ENCODE assay signal across 11 cellular contexts in the genomic region with DNA sequence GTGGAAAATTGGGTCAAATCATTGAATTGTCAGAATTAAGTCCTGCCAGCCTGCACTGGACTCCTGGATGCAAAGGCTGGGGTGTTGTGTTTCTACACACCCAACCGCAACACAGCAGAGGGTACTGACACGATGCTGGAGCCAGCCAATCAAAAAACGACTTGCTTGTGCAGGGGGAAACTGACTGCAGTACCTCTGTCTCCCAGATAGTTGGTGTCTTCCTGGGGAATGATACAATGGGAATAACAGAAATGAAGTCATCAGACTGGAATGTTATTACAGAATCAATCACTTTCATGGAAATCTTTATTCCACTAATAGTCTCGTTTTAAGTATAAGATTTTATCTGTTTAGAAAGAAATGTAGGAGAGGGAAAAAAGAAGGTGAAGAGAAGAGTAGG.
DNase-seq lines count a peak whose midpoint lies in the region; ATAC-seq, FAIRE-seq and TF ChIP-seq lines count a peak whose summit lies in the region.
"Had no signal": no experiment of that assay in that cellular context is flagged by ENCODE, and none has a peak within 500 bp of the region (broad histone marks: within the 10 kb centered on the region; RNA-seq: fewer than 3 reads in every experiment).

No MANE protein-coding gene starts in this region.

- no peak overlapping the region for H4K5ac ChIP-seq in H1 (ENCODE audit: insufficient read length, low read depth, low read length)

- no peak overlapping the region for H2AK5ac ChIP-seq in H1 (ENCODE audit: low read depth, low read length)

- POLR2A ChIA-PET in H1 (lab: Charles Lee; ENCODE audit: partially characterized antibody), result no interaction called here

- CTCF ChIA-PET in H1 (lab: Charles Lee; ENCODE audit: partially characterized antibody), result interaction anchor here (0.8 kb wide), 1 partner anchor 665 kb away, joined by 3 read pairs; no protein-coding TSS in a partner anchor

- FAIRE-seq in H1 (lab: Jason Lieb, UNC), result no peak

- TF ChIP-seq CTCF in H1 (IDR thresholded peaks at IDR 0.05; ENCODE audit: control extremely low read depth in 1 of 3, insufficient read depth in 1 of 3, low read depth in 1 of 3, low read length in 3 of 3), result peak in 1 of 3 experiments; percentile 39; a peak in 1 of 4 replicates
- peak; percentile 19 for TF ChIP-seq CTCF in neural cell (IDR thresholded peaks at IDR 0.05; ENCODE audit: poor library complexity, severe bottlenecking)

- no peak for TF ChIP-seq POLR2A in H1 (IDR thresholded peaks at IDR 0.05; ENCODE audit: control extremely low read depth in 1 of 2, low read depth in 2 of 2, low read length in 2 of 2)

- 89% methylated on average over 4 of the region's 4 CpGs; no CpG with 5 or more reads in 1 of the 2 experiments for WGBS in H1 (ENCODE audit: extremely low coverage in 1 of 2, insufficient coverage in 1 of 2, insufficient read length in 1 of 2, insufficient replicate concordance in 2 of 2, low coverage in 1 of 2, low lambda C conversion rate in 2 of 2, missing lambda C conversion rate in 1 of 2), 2 experiments

- no peaks in the 10 kb centered on the region for H3F3A ChIP-seq in neural cell (ENCODE audit: insufficient read depth, low read length, poor library complexity, severe bottlenecking)

- no peak overlapping the region for H2BK5ac ChIP-seq in H1 (ENCODE audit: low read depth, low read length)

- no peak overlapping the region for H3K23ac ChIP-seq in H1 (ENCODE audit: insufficient read length)

- H3K9me2 ChIP-seq in neural cell (ENCODE audit: insufficient read depth, low read length), result no peaks in the 10 kb centered on the region

- no peaks in the 10 kb centered on the region for H3K79me1 ChIP-seq in H1 (ENCODE audit: low read depth, low read length)

- H3K27me3 ChIP-seq in MG63 (peaks cover 2% of the 10 kb centered on the region; the same call in 1 of the 2 replicates), H1 (replicated peaks in 1 of 4; ENCODE audit: control insufficient read depth in 3 of 4, extremely low read depth in 1 of 4, insufficient read depth in 3 of 4, low read length in 3 of 4) (no peaks in the 10 kb centered on the region), neural cell (ENCODE audit: insufficient read depth, low read depth, low read length) (no peaks in the 10 kb centered on the region)

- no peaks in the 10 kb centered on the region; a peak in 1 of 7 replicates for H3K4me1 ChIP-seq in H1 (replicated peaks in 1 of 4; ENCODE audit: control insufficient read depth in 3 of 4, insufficient read depth in 4 of 4, low read length in 3 of 4)

- peak; percentile 62 for DNase-seq in GM03348 (ENCODE audit: low spot score)
- DNase-seq in MG63, result peak; percentile 81
- DNase-seq in H1 (ENCODE audit: low read depth in 1 of 2, low spot score in 2 of 2), result no peak
- DNase-seq in COLO668 (lab: John Stamatoyannopoulos, UW; ENCODE audit: unreplicated experiment), result no peak
- no peak for DNase-seq in NOMO-1 treated with dmso at 0.1 percent for 144 hours (lab: John Stamatoyannopoulos, UW; ENCODE audit: unreplicated experiment)
- DNase-seq: central memory CD4-positive, alpha-beta T cell; GDM1; NCI-H1417 treated with DMSO at 0.1 percent for 48 hours had no signal

- H3K23me2 ChIP-seq in H1 (ENCODE audit: low read depth, low read length), result no peaks in the 10 kb centered on the region

- no peak overlapping the region for H3K4me2 ChIP-seq in H1 (ENCODE audit: insufficient read depth in 1 of 2, low read depth in 2 of 2, low read length in 2 of 2)
- H3K4me2 ChIP-seq in neural cell (ENCODE audit: low read length), result no peak overlapping the region

- no peak overlapping the region for H3K4ac ChIP-seq in H1 (replicated peaks; ENCODE audit: insufficient read length, low read depth, low read length)

- no peak overlapping the region for H2BK120ac ChIP-seq in H1 (replicated peaks; ENCODE audit: low read depth, low read length)

- H2BK12ac ChIP-seq in H1 (ENCODE audit: low read depth, low read length), result no peak overlapping the region

- H4K91ac ChIP-seq in H1 (replicated peaks; ENCODE audit: insufficient read length, low read length), result no peak overlapping the region

- H3K9me3 ChIP-seq in MG63 (peaks cover 2% of the 10 kb centered on the region; the same call in 1 of the 2 replicates), H1 (ENCODE audit: insufficient read depth in 2 of 2, low read depth in 1 of 2, low read length in 1 of 2) (no peaks in the 10 kb centered on the region), neural cell (ENCODE audit: low read length) (no peaks in the 10 kb centered on the region)

- no peak overlapping the region for H2BK20ac ChIP-seq in H1 (ENCODE audit: low read length)

- no peak overlapping the region for H3K9ac ChIP-seq in H1 (replicated peaks in 1 of 4; ENCODE audit: extremely low read depth in 1 of 4, low read depth in 3 of 4, low read length in 3 of 4)
- H3K9ac ChIP-seq in neural cell (ENCODE audit: low read length), result no peak overlapping the region

- no peak overlapping the region for H4K8ac ChIP-seq in H1 (ENCODE audit: extremely low read depth, insufficient read depth, low read length)

- H2AFZ ChIP-seq in H1 (ENCODE audit: low read length), result no peak overlapping the region
- no peak overlapping the region for H2AFZ ChIP-seq in neural cell (ENCODE audit: low read depth, low read length)

- no peak overlapping the region for H3K56ac ChIP-seq in H1 (replicated peaks; ENCODE audit: insufficient read length, low read depth, low read length)

- TF ChIP-seq EP300 in H1 (IDR thresholded peaks at IDR 0.05; ENCODE audit: borderline replicate concordance in 1 of 2, low read depth in 2 of 2, low read length in 2 of 2), result no peak
- TF ChIP-seq EP300 in neural cell (conservative IDR thresholded peaks at IDR 0.05; ENCODE audit: poor library complexity, severe bottlenecking), result no peak

- H3K36me3 ChIP-seq in MG63, result no peaks in the 10 kb centered on the region
- H3K36me3 ChIP-seq in H1 (ENCODE audit: control insufficient read depth in 2 of 4, insufficient read depth in 4 of 4, low read length in 3 of 4), result no peaks in the 10 kb centered on the region
- no peaks in the 10 kb centered on the region for H3K36me3 ChIP-seq in neural cell (ENCODE audit: insufficient read depth, low read length)

- H3K18ac ChIP-seq in H1 (ENCODE audit: extremely low read depth, low read length), result no peak overlapping the region

- H3K27ac ChIP-seq in H1 (ENCODE audit: low read depth, low read length), result no peak overlapping the region
- no peak overlapping the region for H3K27ac ChIP-seq in neural cell (ENCODE audit: low read length)
- H3K27ac ChIP-seq: HL-60 had no signal

- H3K4me3 ChIP-seq in MG63 (no peak overlapping the region), H1 (ENCODE audit: extremely low read depth in 1 of 4, insufficient read depth in 2 of 4, low read depth in 3 of 4, low read length in 4 of 4) (no peak overlapping the region), neural cell (ENCODE audit: low read length) (no peak overlapping the region)

- TF ChIP-seq RAD21 in H1 (IDR thresholded peaks at IDR 0.05 in 1 of 2, conservative IDR thresholded peaks at IDR 0.05 in 1 of 2; ENCODE audit: low read depth in 2 of 2, low read length in 2 of 2), result no peak
- TF ChIP-seq RAD21 in neural cell (conservative IDR thresholded peaks at IDR 0.05), result no peak

- H3K79me2 ChIP-seq in H1 (ENCODE audit: control insufficient read depth in 1 of 2, insufficient read depth in 2 of 2, low read length in 2 of 2) (no peaks in the 10 kb centered on the region), neural cell (replicated peaks; ENCODE audit: insufficient read depth, low read length) (no peaks in the 10 kb centered on the region)

- H3K14ac ChIP-seq in H1 (ENCODE audit: insufficient read length), result no peak overlapping the region

- H4K20me1 ChIP-seq in H1 (replicated peaks in 1 of 2; ENCODE audit: control insufficient read depth in 1 of 2, insufficient read depth in 2 of 2, low read length in 2 of 2) (no peaks in the 10 kb centered on the region), neural cell (ENCODE audit: insufficient read depth) (no peaks in the 10 kb centered on the region)

- no peak for ATAC-seq in GM18909 (IDR thresholded peaks at IDR 0.05; ENCODE audit: poor library complexity, unreplicated experiment)

- H2BK15ac ChIP-seq in H1 (ENCODE audit: low read length), result no peak overlapping the region

TF ChIP-seq in H1, 55 proteins besides CTCF, POLR2A, EP300 and RAD21 (continues in another document):
- TF ChIP-seq POU5F1 (IDR thresholded peaks at IDR 0.05; ENCODE audit: low read depth, low read length) (no peak), JUN (IDR thresholded peaks at IDR 0.05; ENCODE audit: low read depth, low read length) (peak; percentile 66), JUND (IDR thresholded peaks at IDR 0.05; ENCODE audit: low read length) (peak; percentile 73; the same call in 1 of the 2 replicates)
- TF ChIP-seq, protein P1, sequence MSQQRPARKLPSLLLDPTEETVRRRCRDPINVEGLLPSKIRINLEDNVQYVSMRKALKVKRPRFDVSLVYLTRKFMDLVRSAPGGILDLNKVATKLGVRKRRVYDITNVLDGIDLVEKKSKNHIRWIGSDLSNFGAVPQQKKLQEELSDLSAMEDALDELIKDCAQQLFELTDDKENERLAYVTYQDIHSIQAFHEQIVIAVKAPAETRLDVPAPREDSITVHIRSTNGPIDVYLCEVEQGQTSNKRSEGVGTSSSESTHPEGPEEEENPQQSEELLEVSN (IDR thresholded peaks at IDR 0.05), result no peak

TF ChIP-seq in neural cell, 6 proteins besides CTCF, POLR2A, EP300 and RAD21:
- TF ChIP-seq SMC3 (conservative IDR thresholded peaks at IDR 0.05; ENCODE audit: poor library complexity) (no peak), TAF1 (IDR thresholded peaks at IDR 0.05; ENCODE audit: low read depth) (no peak), MXI1 (conservative IDR thresholded peaks at IDR 0.05; ENCODE audit: poor library complexity, severe bottlenecking) (no peak)
TF ChIP-seq in neural cell: peak in this region for 0.

Comparison
In these comparisons a context has a peak if more than half of its experiments do, and no peak if none do; other contexts are left out.
1. DNase-seq: peak in GM03348 (single experiment) and MG63 (single experiment); none in H1 (0 of 2), COLO668 (single experiment) and NOMO-1 treated with dmso at 0.1 percent for 144 hours (single experiment).